Comparison of ENCODE assay signal across 17 cellular contexts in the genomic region with DNA sequence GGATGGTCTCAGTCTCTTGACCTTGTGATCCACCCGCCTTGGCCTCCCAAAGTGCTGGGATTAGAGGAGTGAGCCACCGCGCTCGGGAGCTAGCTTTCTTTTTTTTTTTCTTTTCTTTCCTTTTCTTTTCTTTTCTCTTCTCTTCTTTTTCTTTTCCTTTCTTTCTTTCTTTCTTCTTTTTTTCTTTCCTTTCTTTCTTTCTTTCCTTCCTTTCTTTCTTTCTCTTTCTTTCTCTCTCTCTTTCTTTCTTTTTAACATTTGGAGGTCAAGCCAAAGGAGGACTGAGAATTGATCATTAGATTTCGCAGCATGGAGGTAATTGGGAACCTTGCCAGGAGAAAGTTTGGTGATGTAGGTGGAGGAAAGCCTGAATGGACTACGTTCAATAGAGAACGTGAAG.
DNase-seq lines count a peak whose midpoint lies in the region; FAIRE-seq and TF ChIP-seq lines count a peak whose summit lies in the region.
"Had no signal": no experiment of that assay in that cellular context is flagged by ENCODE, and none has a peak within 500 bp of the region (broad histone marks: within the 10 kb centered on the region; RNA-seq: fewer than 3 reads in every experiment).

No MANE protein-coding gene starts in this region.

- no peak for TF ChIP-seq POLR2A in H1 (IDR thresholded peaks at IDR 0.05; ENCODE audit: control extremely low read depth in 1 of 2, low read depth in 2 of 2, low read length in 2 of 2)

- no peak for FAIRE-seq in H1 (lab: Jason Lieb, UNC)
- FAIRE-seq: A549, G401.6 had no signal

- POLR2A ChIA-PET in H1 (lab: Charles Lee; ENCODE audit: partially characterized antibody), result interaction anchor here (0.6 to 11.8 kb wide), 19 partner anchors 9 to 75 kb away, joined by 3 to 222 read pairs (median 7); partner anchors contain the start of genes LARP7 and ZGRF1

- H3K4me3 Mint-ChIP-seq in activated CD4-positive, alpha-beta T cell treated with anti-CD3 and anti-CD28 coated beads, Interleukin-2, amount 10 ng/mL, durations not matched to agents 24 days and 14 days, result peak overlapping the region; percentile 79
- H3K4me3 Mint-ChIP-seq in neural crest cell, result peak overlapping the region; percentile 91

- H3K4me1 Mint-ChIP-seq in activated CD4-positive, alpha-beta T cell treated with anti-CD3 and anti-CD28 coated beads, Interleukin-2, amount 10 ng/mL, durations not matched to agents 24 days and 14 days, result peaks cover 16% of the 10 kb centered on the region
- H3K4me1 Mint-ChIP-seq in neural crest cell, result peaks cover 20% of the 10 kb centered on the region

- TF ChIP-seq RAD21 in H1 (IDR thresholded peaks at IDR 0.05 in 1 of 2, conservative IDR thresholded peaks at IDR 0.05 in 1 of 2; ENCODE audit: low read depth in 2 of 2, low read length in 2 of 2), result no peak

- intact Hi-C loops in activated CD4-positive, alpha-beta T cell treated with anti-CD3 and anti-CD28 coated beads, Interleukin-2, amount 10 ng/mL, durations not matched to agents 24 days and 14 days (cut with micrococcal nuclease), result no loop called here

- no peak overlapping the region for H3K27ac Mint-ChIP-seq in activated CD4-positive, alpha-beta T cell treated with anti-CD3 and anti-CD28 coated beads, Interleukin-2, amount 10 ng/mL, durations not matched to agents 24 days and 14 days
- H3K27ac Mint-ChIP-seq in neural crest cell (ENCODE audit: unreplicated experiment), result no peak overlapping the region

- peak overlapping the region; percentile 38 for H2BK5ac ChIP-seq in H1 (ENCODE audit: low read depth, low read length)

- peak overlapping the region; percentile 91 for H3K4ac ChIP-seq in H1 (replicated peaks; ENCODE audit: insufficient read length, low read depth, low read length)

- H2BK15ac ChIP-seq in H1 (ENCODE audit: low read length), result no peak overlapping the region

- H3K4me2 ChIP-seq in OCI-LY3 (ENCODE audit: low read length), result no peak overlapping the region
- H3K4me2 ChIP-seq in H1 (ENCODE audit: insufficient read depth in 1 of 2, low read depth in 2 of 2, low read length in 2 of 2), result peak overlapping the region; percentile 92 to 99; a peak in 3 of 4 replicates

- H3K56ac ChIP-seq in H1 (replicated peaks; ENCODE audit: insufficient read length, low read depth, low read length), result no peak overlapping the region

- WGBS in H1 (ENCODE audit: extremely low coverage in 1 of 2, insufficient coverage in 1 of 2, insufficient read length in 1 of 2, insufficient replicate concordance in 2 of 2, low coverage in 1 of 2, low lambda C conversion rate in 2 of 2, missing lambda C conversion rate in 1 of 2), 2 experiments, result 75% methylated on average over 7 of the region's 7 CpGs; no CpG with 5 or more reads in 1 of the 2 experiments

- H3K79me1 ChIP-seq in H1 (ENCODE audit: low read depth, low read length), result no peaks in the 10 kb centered on the region

- H2BK12ac ChIP-seq in H1 (ENCODE audit: low read depth, low read length), result peak overlapping the region; percentile 65

- H3K4me1 ChIP-seq in OCI-LY3 (ENCODE audit: low read length), result peaks cover 23% of the 10 kb centered on the region
- H3K4me1 ChIP-seq in H1 (replicated peaks in 1 of 4; ENCODE audit: control insufficient read depth in 3 of 4, insufficient read depth in 4 of 4, low read length in 3 of 4), result peaks cover 0 to 18% (median 3%) of the 10 kb centered on the region in 4 experiments; a peak in 6 of 7 replicates
- H3K4me1 ChIP-seq: A549 had no signal

- no peaks in the 10 kb centered on the region for H3K36me3 ChIP-seq in OCI-LY3 (replicated peaks; ENCODE audit: low read depth, low read length)
- H3K36me3 ChIP-seq in H1 (ENCODE audit: control insufficient read depth in 2 of 4, insufficient read depth in 4 of 4, low read length in 3 of 4), result peaks cover 0 to 5% (median 0%) of the 10 kb centered on the region in 4 experiments; a peak in 1 of 8 replicates
- H3K36me3 ChIP-seq: esophagus muscularis mucosa had no signal

- peaks cover 11% of the 10 kb centered on the region for H3K27me3 ChIP-seq in OCI-LY3 (ENCODE audit: low read depth, low read length)
- no peaks in the 10 kb centered on the region for H3K27me3 ChIP-seq in H1 (replicated peaks in 1 of 4; ENCODE audit: control insufficient read depth in 3 of 4, extremely low read depth in 1 of 4, insufficient read depth in 3 of 4, low read length in 3 of 4)

- H4K8ac ChIP-seq in H1 (ENCODE audit: extremely low read depth, insufficient read depth, low read length), result no peak overlapping the region

- H3K27ac ChIP-seq in OCI-LY3 (ENCODE audit: low read length), result no peak overlapping the region
- H3K27ac ChIP-seq in H1 (ENCODE audit: low read depth, low read length), result peak overlapping the region; percentile 84; the same call in 1 of the 2 replicates
- H3K27ac ChIP-seq in caudate nucleus (ENCODE audit: low read depth, low read length), result no peak overlapping the region
- H3K27ac ChIP-seq: A549, esophagus muscularis mucosa, VCaP had no signal

- H2AK5ac ChIP-seq in H1 (ENCODE audit: low read depth, low read length), result no peak overlapping the region

- H4K91ac ChIP-seq in H1 (replicated peaks; ENCODE audit: insufficient read length, low read length), result peak overlapping the region; percentile 88

- CTCF ChIA-PET in H1 (lab: Charles Lee; ENCODE audit: partially characterized antibody), result interaction anchor here (0.8 to 3.2 kb wide), 6 partner anchors 42 to 67 kb away, joined by 3 to 12 read pairs (median 4); partner anchors contain the start of gene LARP7

- H3K79me2 ChIP-seq in OCI-LY3 (ENCODE audit: low read length) (no peaks in the 10 kb centered on the region), H1 (ENCODE audit: control insufficient read depth in 1 of 2, insufficient read depth in 2 of 2, low read length in 2 of 2) (peaks cover 0 to 49% of the 10 kb centered on the region in 2 experiments; a peak in 3 of 4 replicates)

- no peaks in the 10 kb centered on the region for H4K20me1 ChIP-seq in OCI-LY3 (ENCODE audit: insufficient read depth, low read length)
- no peaks in the 10 kb centered on the region for H4K20me1 ChIP-seq in H1 (replicated peaks in 1 of 2; ENCODE audit: control insufficient read depth in 1 of 2, insufficient read depth in 2 of 2, low read length in 2 of 2)

- no peak overlapping the region for H3K23ac ChIP-seq in H1 (ENCODE audit: insufficient read length)

- peak overlapping the region; percentile 99 for H2BK120ac ChIP-seq in H1 (replicated peaks; ENCODE audit: low read depth, low read length)

- H3K9me3 Mint-ChIP-seq in activated CD4-positive, alpha-beta T cell treated with anti-CD3 and anti-CD28 coated beads, Interleukin-2, amount 10 ng/mL, durations not matched to agents 24 days and 14 days, result no peaks in the 10 kb centered on the region
- no peaks in the 10 kb centered on the region for H3K9me3 Mint-ChIP-seq in neural crest cell

- peaks cover 9% of the 10 kb centered on the region for H3K23me2 ChIP-seq in H1 (ENCODE audit: low read depth, low read length)

- H3K18ac ChIP-seq in H1 (ENCODE audit: extremely low read depth, low read length), result peak overlapping the region; percentile 98

- H3K27me3 Mint-ChIP-seq in activated CD4-positive, alpha-beta T cell treated with anti-CD3 and anti-CD28 coated beads, Interleukin-2, amount 10 ng/mL, durations not matched to agents 24 days and 14 days, result peaks cover 47% of the 10 kb centered on the region
- peaks cover 80% of the 10 kb centered on the region for H3K27me3 Mint-ChIP-seq in neural crest cell (ENCODE audit: low read depth)

- in situ Hi-C loops in GM13977 (cut with MboI; ENCODE audit: low pct_unique_long_range_greater_than_20kb, low sequenced_read_pairs, unreplicated experiment), result no loop called here

- DNase-seq in activated CD4-positive, alpha-beta T cell treated with anti-CD3 and anti-CD28 coated beads, Interleukin-2, amount 10 ng/mL, durations not matched to agents 24 days and 14 days, result no peak
- no peak for DNase-seq in activated CD4-positive, alpha-beta T cell treated with anti-CD3 and anti-CD28 coated beads for 48 hours
- DNase-seq in H1 (ENCODE audit: low read depth in 1 of 2, low spot score in 2 of 2) (no peak), neural crest cell (ENCODE audit: low read depth, low spot score) (no peak), caudate nucleus (lab: John Stamatoyannopoulos, UW) (no peak), GM13977 (ENCODE audit: low spot score) (no peak), NCI-H82 treated with DMSO at 0.1 percent for 48 hours (lab: John Stamatoyannopoulos, UW; ENCODE audit: unreplicated experiment) (no peak)
- DNase-seq: aorta, head of caudate nucleus, NCI-H1694, PC-3 had no signal

- no peaks in the 10 kb centered on the region for H3K9me3 ChIP-seq in OCI-LY3 (ENCODE audit: insufficient read depth, low read length)
- H3K9me3 ChIP-seq in H1 (ENCODE audit: insufficient read depth in 2 of 2, low read depth in 1 of 2, low read length in 1 of 2), result no peaks in the 10 kb centered on the region
- H3K9me3 ChIP-seq: A549, esophagus muscularis mucosa, SK-N-SH had no signal

- TF ChIP-seq CTCF in OCI-LY3 (IDR thresholded peaks at IDR 0.05; ENCODE audit: low read depth, low read length) (no peak), H1 (IDR thresholded peaks at IDR 0.05; ENCODE audit: control extremely low read depth in 1 of 3, insufficient read depth in 1 of 3, low read depth in 1 of 3, low read length in 3 of 3) (no peak), neural crest cell (conservative IDR thresholded peaks at IDR 0.05) (no peak), GM13977 (IDR thresholded peaks at IDR 0.05; ENCODE audit: extremely low read depth, insufficient read depth, missing control alignments) (no peak)

- H2BK20ac ChIP-seq in H1 (ENCODE audit: low read length), result peak overlapping the region; percentile 49; the same call in 1 of the 2 replicates

- H3K9ac ChIP-seq in OCI-LY3 (ENCODE audit: low read length), result no peak overlapping the region
- peak overlapping the region in 2 of 4 experiments; percentile 78 to 86; a peak in 3 of 7 replicates for H3K9ac ChIP-seq in H1 (replicated peaks in 1 of 4; ENCODE audit: extremely low read depth in 1 of 4, low read depth in 3 of 4, low read length in 3 of 4)
- H3K9ac ChIP-seq: SK-N-SH had no signal

- H2AFZ ChIP-seq in OCI-LY3 (ENCODE audit: low read depth, low read length), result 0 out of 2 replicates have a peak overlapping the region, but pooled peaks have one; percentile 41
- no peak overlapping the region for H2AFZ ChIP-seq in H1 (ENCODE audit: low read length)

- H3K36me3 Mint-ChIP-seq in activated CD4-positive, alpha-beta T cell treated with anti-CD3 and anti-CD28 coated beads, Interleukin-2, amount 10 ng/mL, durations not matched to agents 24 days and 14 days (ENCODE audit: low read depth), result no peaks in the 10 kb centered on the region
- H3K36me3 Mint-ChIP-seq in neural crest cell (ENCODE audit: low read depth), result no peaks in the 10 kb centered on the region

- H3K4me3 ChIP-seq in OCI-LY3 (ENCODE audit: low read length), result no peak overlapping the region
- H3K4me3 ChIP-seq in H1 (ENCODE audit: extremely low read depth in 1 of 4, insufficient read depth in 2 of 4, low read depth in 3 of 4, low read length in 4 of 4), result peak overlapping the region in 3 of 4 experiments; percentile 53 to 73 (median 62); a peak in 6 of 8 replicates
- H3K4me3 ChIP-seq: A549 had no signal

- peak overlapping the region; percentile 1 for H3K14ac ChIP-seq in H1 (ENCODE audit: insufficient read length)

- H4K5ac ChIP-seq in H1 (ENCODE audit: insufficient read length, low read depth, low read length), result peak overlapping the region; percentile 93

- no peak for TF ChIP-seq EP300 in H1 (IDR thresholded peaks at IDR 0.05; ENCODE audit: borderline replicate concordance in 1 of 2, low read depth in 2 of 2, low read length in 2 of 2)

TF ChIP-seq in H1, 55 proteins besides CTCF, POLR2A, EP300 and RAD21 (continues in another document):
- TF ChIP-seq SP2 (IDR thresholded peaks at IDR 0.05; ENCODE audit: low read length), result no peak
